In the genomic region with DNA sequence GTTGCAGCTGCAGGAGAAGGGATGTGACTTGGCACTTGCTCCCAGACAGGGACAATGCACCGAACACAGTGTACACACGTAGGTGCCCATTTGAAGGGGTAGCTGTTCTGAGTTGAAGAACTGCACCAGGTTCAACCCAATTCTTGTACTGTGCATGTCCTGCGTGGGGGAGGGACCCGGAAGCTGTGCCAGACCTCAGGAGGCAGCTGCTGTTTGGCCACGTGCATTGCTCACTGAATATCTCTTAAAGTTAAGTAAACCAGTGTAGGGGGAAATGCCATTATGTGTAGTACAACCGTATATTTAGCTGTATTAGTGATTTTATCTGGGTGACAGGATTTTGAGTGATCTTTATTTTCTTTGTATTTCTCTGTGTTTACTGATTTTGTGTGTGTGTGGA, we compare ENCODE assay signal across 8 cellular contexts. TPM values are rescaled to one million over a fixed set of nuclear protein-coding genes. Genes with fewer than 3 reads are reported as not detected.
A peak's percentile ranks its signal among the peaks of the same experiment; 100 is the strongest.
DNase-seq lines count a peak whose midpoint lies in the region; ATAC-seq lines count a peak whose summit lies in the region.

No MANE protein-coding gene starts in this region.

- DNase-seq in stimulated activated CD4-positive, alpha-beta T cell treated with anti-CD3 and anti-CD28 coated beads, Interleukin-15, amount 100 ng/mL, for 24 hours, result peak; percentile 16
- DNase-seq in stimulated activated CD4-positive, alpha-beta T cell treated with anti-CD3 and anti-CD28 coated beads, Interleukin-4, amount 100 ng/mL, for 1 hour, result no peak
- DNase-seq in NAMALWA (ENCODE audit: low spot score) (peak; percentile 67), iris pigment epithelial cell (ENCODE audit: low read depth) (peak; percentile 21), GM19240 (ENCODE audit: insufficient read length, low spot score) (no peak)
- DNase-seq in activated T-helper 2 cell treated with anti-CD3 and anti-CD28 coated beads, Interferon-gamma antibody, Interleukin-2, Interleukin-4, amounts not matched to agents 10 μg/mL and 5 μg/mL and 100 μg/mL, durations not matched to agents 14 hours and 24 hours and 36 hours (ENCODE audit: low spot score), result no peak
- no peak for DNase-seq in stimulated activated naive CD8-positive, alpha-beta T cell treated with anti-CD3 and anti-CD28 coated beads, Interleukin-15, amount 100 ng/mL, for 72 hours
- DNase-seq in stimulated activated CD8-positive, alpha-beta memory T cell treated with anti-CD3 and anti-CD28 coated beads, Interleukin-4, amount 100 ng/mL, for 48 hours, result no peak

- peaks cover 14% of the 10 kb centered on the region for H3K27me3 Mint-ChIP-seq in activated T-helper 2 cell treated with anti-CD3 and anti-CD28 coated beads, Interferon-gamma antibody, Interleukin-2, Interleukin-4, amounts not matched to agents 10 μg/mL and 5 μg/mL and 100 μg/mL, durations not matched to agents 14 hours and 24 hours and 36 hours (ENCODE audit: low read depth)
- no peaks in the 10 kb centered on the region for H3K27me3 Mint-ChIP-seq in stimulated activated naive CD8-positive, alpha-beta T cell treated with anti-CD3 and anti-CD28 coated beads, Interleukin-15, amount 100 ng/mL, for 72 hours

- H3K4me3 Mint-ChIP-seq in activated T-helper 2 cell treated with anti-CD3 and anti-CD28 coated beads, Interferon-gamma antibody, Interleukin-2, Interleukin-4, amounts not matched to agents 10 μg/mL and 5 μg/mL and 100 μg/mL, durations not matched to agents 14 hours and 24 hours and 36 hours (ENCODE audit: low read depth), result peak overlapping the region; percentile 49
- peak overlapping the region; percentile 63 to 78 for H3K4me3 Mint-ChIP-seq in stimulated activated naive CD8-positive, alpha-beta T cell treated with anti-CD3 and anti-CD28 coated beads, Interleukin-15, amount 100 ng/mL, for 72 hours

- ATAC-seq in stimulated activated naive CD8-positive, alpha-beta T cell treated with anti-CD3 and anti-CD28 coated beads, Interleukin-15, amount 100 ng/mL, for 72 hours, result peak; percentile 47

- H3K36me3 Mint-ChIP-seq in activated T-helper 2 cell treated with anti-CD3 and anti-CD28 coated beads, Interferon-gamma antibody, Interleukin-2, Interleukin-4, amounts not matched to agents 10 μg/mL and 5 μg/mL and 100 μg/mL, durations not matched to agents 14 hours and 24 hours and 36 hours (ENCODE audit: low read depth), result no peaks in the 10 kb centered on the region

- no peak overlapping the region for H3K27ac Mint-ChIP-seq in activated T-helper 2 cell treated with anti-CD3 and anti-CD28 coated beads, Interferon-gamma antibody, Interleukin-2, Interleukin-4, amounts not matched to agents 10 μg/mL and 5 μg/mL and 100 μg/mL, durations not matched to agents 14 hours and 24 hours and 36 hours
- H3K27ac Mint-ChIP-seq in stimulated activated naive CD8-positive, alpha-beta T cell treated with anti-CD3 and anti-CD28 coated beads, Interleukin-15, amount 100 ng/mL, for 72 hours, result no peak overlapping the region

- H3K4me1 Mint-ChIP-seq in activated T-helper 2 cell treated with anti-CD3 and anti-CD28 coated beads, Interferon-gamma antibody, Interleukin-2, Interleukin-4, amounts not matched to agents 10 μg/mL and 5 μg/mL and 100 μg/mL, durations not matched to agents 14 hours and 24 hours and 36 hours (ENCODE audit: low read depth), result peaks cover 8% of the 10 kb centered on the region
- peaks cover 9% of the 10 kb centered on the region for H3K4me1 Mint-ChIP-seq in stimulated activated naive CD8-positive, alpha-beta T cell treated with anti-CD3 and anti-CD28 coated beads, Interleukin-15, amount 100 ng/mL, for 72 hours

- intact Hi-C loops in activated T-helper 2 cell treated with anti-CD3 and anti-CD28 coated beads, Interferon-gamma antibody, Interleukin-2, Interleukin-4, amounts not matched to agents 10 μg/mL and 5 μg/mL and 100 μg/mL, durations not matched to agents 14 hours and 24 hours and 36 hours (cut with micrococcal nuclease), result no loop called here

- H3K9me3 Mint-ChIP-seq in activated T-helper 2 cell treated with anti-CD3 and anti-CD28 coated beads, Interferon-gamma antibody, Interleukin-2, Interleukin-4, amounts not matched to agents 10 μg/mL and 5 μg/mL and 100 μg/mL, durations not matched to agents 14 hours and 24 hours and 36 hours, result no peaks in the 10 kb centered on the region
- H3K9me3 Mint-ChIP-seq in stimulated activated naive CD8-positive, alpha-beta T cell treated with anti-CD3 and anti-CD28 coated beads, Interleukin-15, amount 100 ng/mL, for 72 hours, result no peaks in the 10 kb centered on the region

RNA-seq across cellular contexts. Expression of a gene that starts 12.0 kb away (rescaled TPM):
- total RNA-seq in activated T-helper 2 cell treated with anti-CD3 and anti-CD28 coated beads, Interferon-gamma antibody, Interleukin-2, Interleukin-4, amounts not matched to agents 10 μg/mL and 5 μg/mL and 100 μg/mL, durations not matched to agents 14 hours and 24 hours and 36 hours, result 163 and 164 TPM in 2 replicates

Comparison
In these comparisons a context has a peak if more than half of its experiments do, and no peak if none do; other contexts are left out.
1. DNase-seq: peak in stimulated activated CD4-positive, alpha-beta T cell treated with anti-CD3 and anti-CD28 coated beads, Interleukin-15, amount 100 ng/mL, for 24 hours (single experiment), NAMALWA (single experiment) and iris pigment epithelial cell (single experiment); none in stimulated activated CD4-positive, alpha-beta T cell treated with anti-CD3 and anti-CD28 coated beads, Interleukin-4, amount 100 ng/mL, for 1 hour (single experiment), activated T-helper 2 cell treated with anti-CD3 and anti-CD28 coated beads, Interferon-gamma antibody, Interleukin-2, Interleukin-4, amounts not matched to agents 10 μg/mL and 5 μg/mL and 100 μg/mL, durations not matched to agents 14 hours and 24 hours and 36 hours (single experiment), stimulated activated naive CD8-positive, alpha-beta T cell treated with anti-CD3 and anti-CD28 coated beads, Interleukin-15, amount 100 ng/mL, for 72 hours (0 of 2), GM19240 (single experiment) and stimulated activated CD8-positive, alpha-beta memory T cell treated with anti-CD3 and anti-CD28 coated beads, Interleukin-4, amount 100 ng/mL, for 48 hours (single experiment).